26 cellular contexts compared by ENCODE assay signal in genomic region chr12:58959639-58960300, GRCh38. TPM values are rescaled to one million over a fixed set of nuclear protein-coding genes. Genes with fewer than 3 reads are reported as not detected.
"Had no signal": no experiment of that assay in that cellular context is flagged by ENCODE, and none has a peak within 500 bp of the region (broad histone marks: within the 10 kb centered on the region; RNA-seq: fewer than 3 reads in every experiment).

No MANE protein-coding gene starts in this region.

- H3K27me3 Mint-ChIP-seq: central memory CD8-positive, alpha-beta T cell; T-cell had no signal

- H3K27ac Mint-ChIP-seq: activated CD8-positive, alpha-beta T cell treated with anti-CD3 and anti-CD28 coated beads, Interleukin-2, amount 10 ng/mL, durations not matched to agents 7 days and 5 days; activated naive CD4-positive, alpha-beta T cell treated with anti-CD3 and anti-CD28 coated beads, Interleukin-2, amount 50 U/mL, for 72 hours; activated T-helper 1 cell treated with anti-CD3 and anti-CD28 coated beads, Interleukin-12 subunit alpha, Interleukin-12 subunit beta, Interleukin-2, Interleukin-4 antibody, amounts not matched to agents 30 ng/mL and 10 ng/mL and 1 ng/mL, durations not matched to agents 14 hours and 24 hours and 36 hours; endodermal cell; natural killer cell; T-cell; T-helper 2 cell treated with Interferon-gamma antibody and Interleukin-4, amounts not matched to agents 5 μg/mL and 100 μg/mL, for 36 hours had no signal

- H3K4me1 ChIP-seq: ascending aorta, breast epithelium, heart left ventricle, psoas muscle, right atrium auricular region had no signal

- DNase-seq: activated CD4-positive, alpha-beta T cell treated with anti-CD3 and anti-CD28 coated beads for 1 hour; activated CD4-positive, alpha-beta T cell treated with anti-CD3 and anti-CD28 coated beads, Interleukin-2, amount 50 U/mL, for 1 hour; activated CD8-positive, alpha-beta T cell treated with anti-CD3 and anti-CD28 coated beads, Interleukin-2, amount 10 ng/mL, durations not matched to agents 7 days and 5 days; activated gamma-delta T cell; cortex of kidney; endodermal cell; heart left ventricle; natural killer cell; ovary; psoas muscle; stimulated activated CD4-positive, alpha-beta T cell treated with anti-CD3 and anti-CD28 coated beads, Interleukin-4, amount 100 ng/mL, for 24 hours; stimulated activated naive CD8-positive, alpha-beta T cell treated with anti-CD3 and anti-CD28 coated beads, Interleukin-15, Interleukin-2, amounts not matched to agents 100 U/mL and 50 U/mL, for 24 hours; T-cell had no signal

- H3K9me3 ChIP-seq: ascending aorta, breast epithelium, heart left ventricle, neutrophil, ovary, psoas muscle, right atrium auricular region had no signal

- H3K36me3 Mint-ChIP-seq: activated naive CD4-positive, alpha-beta T cell treated with anti-CD3 and anti-CD28 coated beads, Interleukin-2, amount 50 U/mL, for 72 hours; natural killer cell; T-cell had no signal

- H3K27ac ChIP-seq: ascending aorta, breast epithelium, epithelial cell of prostate, heart left ventricle, neutrophil, ovary, psoas muscle, right atrium auricular region had no signal

- ATAC-seq: activated CD8-positive, alpha-beta T cell treated with anti-CD3 and anti-CD28 coated beads, Interleukin-2, amount 10 ng/mL, durations not matched to agents 7 days and 5 days; activated naive CD4-positive, alpha-beta T cell treated with anti-CD3 and anti-CD28 coated beads, Interleukin-2, amount 50 U/mL, for 72 hours; heart left ventricle; left lobe of liver; natural killer cell; psoas muscle; stimulated activated naive CD8-positive, alpha-beta T cell treated with anti-CD3 and anti-CD28 coated beads, Interleukin-15, Interleukin-2, amounts not matched to agents 100 U/mL and 50 U/mL, for 24 hours; T-cell had no signal

- H3K9me3 Mint-ChIP-seq: activated naive CD4-positive, alpha-beta T cell treated with anti-CD3 and anti-CD28 coated beads, Interleukin-2, amount 50 U/mL, for 72 hours; activated T-helper 1 cell treated with anti-CD3 and anti-CD28 coated beads, Interleukin-12 subunit alpha, Interleukin-12 subunit beta, Interleukin-2, Interleukin-4 antibody, amounts not matched to agents 30 ng/mL and 10 ng/mL and 1 ng/mL, durations not matched to agents 14 hours and 24 hours and 36 hours; endodermal cell; T-helper 2 cell treated with Interferon-gamma antibody and Interleukin-4, amounts not matched to agents 5 μg/mL and 100 μg/mL, for 36 hours had no signal

- H3K4me1 Mint-ChIP-seq: central memory CD8-positive, alpha-beta T cell; natural killer cell; T-cell had no signal

- H3K4me3 ChIP-seq: ascending aorta, breast epithelium, heart left ventricle, lung, ovary, psoas muscle, right atrium auricular region had no signal

- FAIRE-seq: keratinocyte, TTC549 had no signal

- H3K4me3 Mint-ChIP-seq: activated CD8-positive, alpha-beta T cell treated with anti-CD3 and anti-CD28 coated beads, Interleukin-2, amount 10 ng/mL, durations not matched to agents 7 days and 5 days; activated T-helper 1 cell treated with anti-CD3 and anti-CD28 coated beads, Interleukin-12 subunit alpha, Interleukin-12 subunit beta, Interleukin-2, Interleukin-4 antibody, amounts not matched to agents 30 ng/mL and 10 ng/mL and 1 ng/mL, durations not matched to agents 14 hours and 24 hours and 36 hours; central memory CD8-positive, alpha-beta T cell; endodermal cell; natural killer cell; T-cell; T-helper 2 cell treated with Interferon-gamma antibody and Interleukin-4, amounts not matched to agents 5 μg/mL and 100 μg/mL, for 36 hours had no signal

- H3K27me3 ChIP-seq: ascending aorta, breast epithelium, heart left ventricle, neutrophil, ovary, right atrium auricular region had no signal

- H3K36me3 ChIP-seq: ascending aorta, breast epithelium, heart left ventricle, neutrophil, ovary, right atrium auricular region had no signal

RNA-seq across cellular contexts. Expression of gene LRIG3, which starts 39.5 kb away (rescaled TPM):
- total RNA-seq: activated CD8-positive, alpha-beta T cell treated with anti-CD3 and anti-CD28 coated beads, Interleukin-2, amount 10 ng/mL, durations not matched to agents 7 days and 5 days; activated naive CD4-positive, alpha-beta T cell treated with anti-CD3 and anti-CD28 coated beads, Interleukin-2, amount 50 U/mL, for 72 hours; activated T-helper 1 cell treated with anti-CD3 and anti-CD28 coated beads, Interleukin-12 subunit alpha, Interleukin-12 subunit beta, Interleukin-2, Interleukin-4 antibody, amounts not matched to agents 30 ng/mL and 10 ng/mL and 1 ng/mL, durations not matched to agents 14 hours and 24 hours and 36 hours had no signal
